ENCODE assay signal across 1 cellular context in the genomic region with DNA sequence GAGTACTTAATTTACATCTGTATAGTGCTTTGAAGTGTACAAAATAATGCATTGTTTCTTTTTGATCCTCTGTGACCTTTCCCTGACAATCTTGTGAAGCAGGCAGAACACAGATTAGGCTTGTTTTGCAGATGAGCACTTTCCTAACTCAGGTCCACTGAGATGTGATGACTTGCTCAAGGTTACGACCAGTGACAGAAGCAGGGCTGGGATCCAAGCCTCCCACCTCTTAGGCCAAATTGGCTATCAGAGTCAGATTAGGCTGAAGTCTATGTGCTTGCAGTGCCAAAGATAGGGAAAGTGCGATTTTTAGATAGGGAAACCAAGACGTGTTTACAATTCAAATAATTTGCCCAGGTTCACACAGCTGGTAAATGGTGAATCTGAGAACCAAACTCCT.
TF ChIP-seq lines count a peak whose summit lies in the region.

No MANE protein-coding gene starts in this region.

TF ChIP-seq in H1, 55 proteins besides CTCF, POLR2A, EP300 and RAD21 (continued from another document):
- TF ChIP-seq, protein P1, sequence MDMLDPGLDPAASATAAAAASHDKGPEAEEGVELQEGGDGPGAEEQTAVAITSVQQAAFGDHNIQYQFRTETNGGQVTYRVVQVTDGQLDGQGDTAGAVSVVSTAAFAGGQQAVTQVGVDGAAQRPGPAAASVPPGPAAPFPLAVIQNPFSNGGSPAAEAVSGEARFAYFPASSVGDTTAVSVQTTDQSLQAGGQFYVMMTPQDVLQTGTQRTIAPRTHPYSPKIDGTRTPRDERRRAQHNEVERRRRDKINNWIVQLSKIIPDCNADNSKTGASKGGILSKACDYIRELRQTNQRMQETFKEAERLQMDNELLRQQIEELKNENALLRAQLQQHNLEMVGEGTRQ (IDR thresholded peaks at IDR 0.05; ENCODE audit: low read length) = no peak
- TF ChIP-seq POU5F1 (IDR thresholded peaks at IDR 0.05; ENCODE audit: low read depth, low read length) (no peak), RNF2 (IDR thresholded peaks at IDR 0.05; ENCODE audit: borderline replicate concordance, low read depth, low read length, missing control alignments, poor library complexity, severe bottlenecking) (no peak), PHF8 (conservative IDR thresholded peaks at IDR 0.05; ENCODE audit: low read depth, low read length) (no peak)
TF ChIP-seq in H1: peak in this region for 0.
